1 cellular context compared by ENCODE assay signal in the genomic region with DNA sequence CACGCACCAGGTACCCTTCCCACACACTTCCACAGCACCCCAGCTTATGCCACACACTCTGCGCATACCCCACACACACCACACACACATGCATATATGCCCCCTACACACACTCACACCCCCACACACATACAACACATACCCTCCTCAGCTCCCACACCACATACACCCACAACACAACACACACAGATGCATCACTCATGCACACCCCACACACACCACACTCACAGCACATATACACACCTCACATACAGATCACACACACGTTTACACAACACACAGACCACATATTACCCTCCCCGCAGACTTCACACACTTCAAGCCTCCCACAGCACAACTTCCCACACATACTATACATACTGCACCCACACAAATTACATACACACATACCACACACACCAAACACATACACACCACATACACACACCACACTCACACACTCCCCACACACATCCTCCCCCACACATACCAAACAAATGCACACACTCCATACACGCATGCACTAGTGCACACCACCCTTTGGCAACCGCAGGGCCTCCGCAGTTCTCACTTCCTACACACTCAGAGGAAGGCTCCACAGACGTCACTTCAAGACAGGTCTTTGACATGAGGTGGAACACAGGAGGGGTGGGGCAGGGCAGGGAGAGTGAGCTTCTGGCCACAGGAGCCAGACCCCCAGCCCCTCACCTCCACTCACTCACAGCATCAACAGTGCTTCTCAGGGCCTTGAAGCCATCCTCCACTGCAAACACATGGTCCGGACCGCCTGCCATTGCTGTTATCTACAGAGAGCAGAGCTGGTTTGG.
TF ChIP-seq lines count a peak whose summit lies in the region.

No MANE protein-coding gene starts in this region.

TF ChIP-seq in GM12878, 131 proteins besides CTCF, POLR2A, EP300 and RAD21 (continued from another document and continues in another):
- TF ChIP-seq ELK1 (IDR thresholded peaks at IDR 0.05; ENCODE audit: low read depth, low read length), result no peak
- no peak for TF ChIP-seq MYC (IDR thresholded peaks at IDR 0.05; ENCODE audit: insufficient read depth, insufficient read length, insufficient replicate concordance, low read length, severe bottlenecking)
- no peak for TF ChIP-seq IRF4 (IDR thresholded peaks at IDR 0.05; ENCODE audit: low read depth, low read length)
- TF ChIP-seq YY1 (IDR thresholded peaks at IDR 0.05; ENCODE audit: low read depth, low read length), result no peak
- TF ChIP-seq, protein P1, sequence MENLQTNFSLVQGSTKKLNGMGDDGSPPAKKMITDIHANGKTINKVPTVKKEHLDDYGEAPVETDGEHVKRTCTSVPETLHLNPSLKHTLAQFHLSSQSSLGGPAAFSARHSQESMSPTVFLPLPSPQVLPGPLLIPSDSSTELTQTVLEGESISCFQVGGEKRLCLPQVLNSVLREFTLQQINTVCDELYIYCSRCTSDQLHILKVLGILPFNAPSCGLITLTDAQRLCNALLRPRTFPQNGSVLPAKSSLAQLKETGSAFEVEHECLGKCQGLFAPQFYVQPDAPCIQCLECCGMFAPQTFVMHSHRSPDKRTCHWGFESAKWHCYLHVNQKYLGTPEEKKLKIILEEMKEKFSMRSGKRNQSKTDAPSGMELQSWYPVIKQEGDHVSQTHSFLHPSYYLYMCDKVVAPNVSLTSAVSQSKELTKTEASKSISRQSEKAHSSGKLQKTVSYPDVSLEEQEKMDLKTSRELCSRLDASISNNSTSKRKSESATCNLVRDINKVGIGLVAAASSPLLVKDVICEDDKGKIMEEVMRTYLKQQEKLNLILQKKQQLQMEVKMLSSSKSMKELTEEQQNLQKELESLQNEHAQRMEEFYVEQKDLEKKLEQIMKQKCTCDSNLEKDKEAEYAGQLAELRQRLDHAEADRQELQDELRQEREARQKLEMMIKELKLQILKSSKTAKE (IDR thresholded peaks at IDR 0.05; ENCODE audit: low read depth, poor library complexity, severe bottlenecking), result no peak
- TF ChIP-seq, protein P2, sequence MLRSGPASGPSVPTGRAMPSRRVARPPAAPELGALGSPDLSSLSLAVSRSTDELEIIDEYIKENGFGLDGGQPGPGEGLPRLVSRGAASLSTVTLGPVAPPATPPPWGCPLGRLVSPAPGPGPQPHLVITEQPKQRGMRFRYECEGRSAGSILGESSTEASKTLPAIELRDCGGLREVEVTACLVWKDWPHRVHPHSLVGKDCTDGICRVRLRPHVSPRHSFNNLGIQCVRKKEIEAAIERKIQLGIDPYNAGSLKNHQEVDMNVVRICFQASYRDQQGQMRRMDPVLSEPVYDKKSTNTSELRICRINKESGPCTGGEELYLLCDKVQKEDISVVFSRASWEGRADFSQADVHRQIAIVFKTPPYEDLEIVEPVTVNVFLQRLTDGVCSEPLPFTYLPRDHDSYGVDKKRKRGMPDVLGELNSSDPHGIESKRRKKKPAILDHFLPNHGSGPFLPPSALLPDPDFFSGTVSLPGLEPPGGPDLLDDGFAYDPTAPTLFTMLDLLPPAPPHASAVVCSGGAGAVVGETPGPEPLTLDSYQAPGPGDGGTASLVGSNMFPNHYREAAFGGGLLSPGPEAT (IDR thresholded peaks at IDR 0.05; ENCODE audit: low read depth), result peak; percentile 60; the same call in 1 of the 2 replicates
- no peak for TF ChIP-seq ZNF274 (IDR thresholded peaks at IDR 0.05; ENCODE audit: insufficient read depth, insufficient read length)
- TF ChIP-seq PAX8 (IDR thresholded peaks at IDR 0.05), result no peak
- peak; percentile 53 for TF ChIP-seq NFIC (IDR thresholded peaks at IDR 0.05; ENCODE audit: low read depth, low read length)
- TF ChIP-seq HDAC6 (IDR thresholded peaks at IDR 0.05; ENCODE audit: unreplicated experiment), result no peak
- TF ChIP-seq ZNF207 (IDR thresholded peaks at IDR 0.05; ENCODE audit: borderline replicate concordance), result no peak
- TF ChIP-seq RCOR1 (conservative IDR thresholded peaks at IDR 0.05; ENCODE audit: low read depth, low read length), result no peak
- no peak for TF ChIP-seq KAT2A (conservative IDR thresholded peaks at IDR 0.05; ENCODE audit: control insufficient read depth, low read depth, low read length)
- no peak for TF ChIP-seq ZNF24 (IDR thresholded peaks at IDR 0.05)
- no peak for TF ChIP-seq NRF1 (conservative IDR thresholded peaks at IDR 0.05; ENCODE audit: low read depth, low read length)
- no peak for TF ChIP-seq PBX3 (IDR thresholded peaks at IDR 0.05; ENCODE audit: insufficient replicate concordance, low read depth, low read length)
- TF ChIP-seq MTA2 (IDR thresholded peaks at IDR 0.05; ENCODE audit: low read depth), result peak; percentile 67
- no peak for TF ChIP-seq ZNF217 (IDR thresholded peaks at IDR 0.05)
- TF ChIP-seq SREBF2 (IDR thresholded peaks at IDR 0.05; ENCODE audit: low read length), result no peak
- no peak for TF ChIP-seq FOXM1 (IDR thresholded peaks at IDR 0.05; ENCODE audit: low read depth, low read length)
- TF ChIP-seq NR2C2 (IDR thresholded peaks at IDR 0.05; ENCODE audit: borderline replicate concordance, control insufficient read depth, insufficient read length, low read depth), result no peak
- peak; percentile 84 for TF ChIP-seq ATF7 (IDR thresholded peaks at IDR 0.05; ENCODE audit: low read depth)
- TF ChIP-seq HSF1 (IDR thresholded peaks at IDR 0.05; ENCODE audit: low read depth, low read length), result no peak
- TF ChIP-seq, protein P3, sequence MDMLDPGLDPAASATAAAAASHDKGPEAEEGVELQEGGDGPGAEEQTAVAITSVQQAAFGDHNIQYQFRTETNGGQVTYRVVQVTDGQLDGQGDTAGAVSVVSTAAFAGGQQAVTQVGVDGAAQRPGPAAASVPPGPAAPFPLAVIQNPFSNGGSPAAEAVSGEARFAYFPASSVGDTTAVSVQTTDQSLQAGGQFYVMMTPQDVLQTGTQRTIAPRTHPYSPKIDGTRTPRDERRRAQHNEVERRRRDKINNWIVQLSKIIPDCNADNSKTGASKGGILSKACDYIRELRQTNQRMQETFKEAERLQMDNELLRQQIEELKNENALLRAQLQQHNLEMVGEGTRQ (IDR thresholded peaks at IDR 0.05; ENCODE audit: borderline replicate concordance, low read depth, low read length), result no peak
- no peak for TF ChIP-seq NKRF (conservative IDR thresholded peaks at IDR 0.05)
- TF ChIP-seq, protein P4, sequence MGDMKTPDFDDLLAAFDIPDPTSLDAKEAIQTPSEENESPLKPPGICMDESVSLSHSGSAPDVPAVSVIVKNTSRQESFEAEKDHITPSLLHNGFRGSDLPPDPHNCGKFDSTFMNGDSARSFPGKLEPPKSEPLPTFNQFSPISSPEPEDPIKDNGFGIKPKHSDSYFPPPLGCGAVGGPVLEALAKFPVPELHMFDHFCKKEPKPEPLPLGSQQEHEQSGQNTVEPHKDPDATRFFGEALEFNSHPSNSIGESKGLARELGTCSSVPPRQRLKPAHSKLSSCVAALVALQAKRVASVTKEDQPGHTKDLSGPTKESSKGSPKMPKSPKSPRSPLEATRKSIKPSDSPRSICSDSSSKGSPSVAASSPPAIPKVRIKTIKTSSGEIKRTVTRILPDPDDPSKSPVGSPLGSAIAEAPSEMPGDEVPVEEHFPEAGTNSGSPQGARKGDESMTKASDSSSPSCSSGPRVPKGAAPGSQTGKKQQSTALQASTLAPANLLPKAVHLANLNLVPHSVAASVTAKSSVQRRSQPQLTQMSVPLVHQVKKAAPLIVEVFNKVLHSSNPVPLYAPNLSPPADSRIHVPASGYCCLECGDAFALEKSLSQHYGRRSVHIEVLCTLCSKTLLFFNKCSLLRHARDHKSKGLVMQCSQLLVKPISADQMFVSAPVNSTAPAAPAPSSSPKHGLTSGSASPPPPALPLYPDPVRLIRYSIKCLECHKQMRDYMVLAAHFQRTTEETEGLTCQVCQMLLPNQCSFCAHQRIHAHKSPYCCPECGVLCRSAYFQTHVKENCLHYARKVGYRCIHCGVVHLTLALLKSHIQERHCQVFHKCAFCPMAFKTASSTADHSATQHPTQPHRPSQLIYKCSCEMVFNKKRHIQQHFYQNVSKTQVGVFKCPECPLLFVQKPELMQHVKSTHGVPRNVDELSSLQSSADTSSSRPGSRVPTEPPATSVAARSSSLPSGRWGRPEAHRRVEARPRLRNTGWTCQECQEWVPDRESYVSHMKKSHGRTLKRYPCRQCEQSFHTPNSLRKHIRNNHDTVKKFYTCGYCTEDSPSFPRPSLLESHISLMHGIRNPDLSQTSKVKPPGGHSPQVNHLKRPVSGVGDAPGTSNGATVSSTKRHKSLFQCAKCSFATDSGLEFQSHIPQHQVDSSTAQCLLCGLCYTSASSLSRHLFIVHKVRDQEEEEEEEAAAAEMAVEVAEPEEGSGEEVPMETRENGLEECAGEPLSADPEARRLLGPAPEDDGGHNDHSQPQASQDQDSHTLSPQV (IDR thresholded peaks at IDR 0.05), result no peak
- no peak for TF ChIP-seq IRF3 (IDR thresholded peaks at IDR 0.05)
- no peak for TF ChIP-seq ESRRA (IDR thresholded peaks at IDR 0.05; ENCODE audit: low read length)
- TF ChIP-seq, protein P5, sequence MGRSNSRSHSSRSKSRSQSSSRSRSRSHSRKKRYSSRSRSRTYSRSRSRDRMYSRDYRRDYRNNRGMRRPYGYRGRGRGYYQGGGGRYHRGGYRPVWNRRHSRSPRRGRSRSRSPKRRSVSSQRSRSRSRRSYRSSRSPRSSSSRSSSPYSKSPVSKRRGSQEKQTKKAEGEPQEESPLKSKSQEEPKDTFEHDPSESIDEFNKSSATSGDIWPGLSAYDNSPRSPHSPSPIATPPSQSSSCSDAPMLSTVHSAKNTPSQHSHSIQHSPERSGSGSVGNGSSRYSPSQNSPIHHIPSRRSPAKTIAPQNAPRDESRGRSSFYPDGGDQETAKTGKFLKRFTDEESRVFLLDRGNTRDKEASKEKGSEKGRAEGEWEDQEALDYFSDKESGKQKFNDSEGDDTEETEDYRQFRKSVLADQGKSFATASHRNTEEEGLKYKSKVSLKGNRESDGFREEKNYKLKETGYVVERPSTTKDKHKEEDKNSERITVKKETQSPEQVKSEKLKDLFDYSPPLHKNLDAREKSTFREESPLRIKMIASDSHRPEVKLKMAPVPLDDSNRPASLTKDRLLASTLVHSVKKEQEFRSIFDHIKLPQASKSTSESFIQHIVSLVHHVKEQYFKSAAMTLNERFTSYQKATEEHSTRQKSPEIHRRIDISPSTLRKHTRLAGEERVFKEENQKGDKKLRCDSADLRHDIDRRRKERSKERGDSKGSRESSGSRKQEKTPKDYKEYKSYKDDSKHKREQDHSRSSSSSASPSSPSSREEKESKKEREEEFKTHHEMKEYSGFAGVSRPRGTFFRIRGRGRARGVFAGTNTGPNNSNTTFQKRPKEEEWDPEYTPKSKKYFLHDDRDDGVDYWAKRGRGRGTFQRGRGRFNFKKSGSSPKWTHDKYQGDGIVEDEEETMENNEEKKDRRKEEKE (IDR thresholded peaks at IDR 0.05), result no peak
- no peak for TF ChIP-seq USF1 (IDR thresholded peaks at IDR 0.05; ENCODE audit: borderline replicate concordance, extremely low read length, insufficient read depth, low read depth, low read length)
- TF ChIP-seq YBX1 (IDR thresholded peaks at IDR 0.05), result no peak
- no peak for TF ChIP-seq JUND (IDR thresholded peaks at IDR 0.05; ENCODE audit: low read depth, low read length)
- no peak for TF ChIP-seq SREBF1 (IDR thresholded peaks at IDR 0.05; ENCODE audit: low read length)
